In the genomic region with DNA sequence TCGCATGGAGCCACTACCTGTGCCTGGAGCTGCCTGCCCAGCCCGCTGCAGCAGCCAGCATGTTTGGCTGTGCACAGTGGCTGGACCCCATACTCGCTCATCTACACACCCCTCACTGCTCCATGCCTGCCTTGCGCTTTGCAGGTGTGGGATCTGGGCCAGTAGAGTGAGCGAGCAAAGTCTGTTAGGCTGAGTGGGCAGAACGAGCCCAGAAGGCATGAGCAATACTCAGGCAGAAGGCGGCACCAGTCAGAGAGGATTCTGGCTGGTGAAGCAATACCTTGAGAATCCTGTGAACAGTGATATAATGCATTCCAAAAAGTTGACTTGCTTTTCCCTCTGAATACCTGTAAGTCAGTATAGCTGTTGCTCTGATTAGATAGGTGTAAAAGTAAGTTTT, we compare ENCODE assay signal across 14 cellular contexts.
"Had no signal": no experiment of that assay in that cellular context is flagged by ENCODE, and none has a peak within 500 bp of the region (broad histone marks: within the 10 kb centered on the region; RNA-seq: fewer than 3 reads in every experiment).

No MANE protein-coding gene starts in this region.

- H3K27ac ChIP-seq: ascending aorta, esophagus squamous epithelium, left lung, thyroid gland, uterus had no signal

- H3K36me3 ChIP-seq: ascending aorta, esophagus squamous epithelium, left lung, thyroid gland, uterus had no signal

- DNase-seq: activated CD4-positive, alpha-beta T cell treated with anti-CD3 and anti-CD28 coated beads, Interleukin-2, amount 50 U/mL, for 1 hour; activated CD4-positive, CD25-positive, alpha-beta regulatory T cell treated with anti-CD3 and anti-CD28 coated beads, Interleukin-2, amount 50 U/mL, for 72 hours; activated CD8-positive, alpha-beta memory T cell treated with anti-CD3 and anti-CD28 coated beads, Interleukin-2, amount 50 U/mL, for 4 hours; activated naive CD4-positive, alpha-beta T cell treated with anti-CD3 and anti-CD28 coated beads for 36 hours; activated naive CD8-positive, alpha-beta T cell treated with anti-CD3 and anti-CD28 coated beads, Interleukin-2, amount 50 U/mL, for 24 hours; activated T-cell treated with anti-CD3 and anti-CD28 coated beads, Interleukin-2, amount 50 U/mL, for 4 hours; effector CD8-positive, alpha-beta T cell; esophagus squamous epithelium; hippocampal formation; stimulated activated naive CD4-positive, alpha-beta T cell; thyroid gland; uterus had no signal

- H3K4me1 ChIP-seq: ascending aorta, left lung, thyroid gland, uterus had no signal

- ATAC-seq: activated naive CD8-positive, alpha-beta T cell treated with anti-CD3 and anti-CD28 coated beads, Interleukin-2, amount 50 U/mL, for 24 hours; activated T-cell treated with anti-CD3 and anti-CD28 coated beads, Interleukin-2, amount 50 U/mL, for 4 hours; left lung had no signal

- H3K9me3 ChIP-seq: ascending aorta, esophagus squamous epithelium, thyroid gland, uterus had no signal

- H3K4me3 ChIP-seq: ascending aorta, esophagus squamous epithelium, left lung, thyroid gland, uterus had no signal

- H3K27me3 ChIP-seq: ascending aorta, esophagus squamous epithelium, left lung, thyroid gland, uterus had no signal
